Comparison of ENCODE assay signal across 22 cellular contexts in the genomic region with DNA sequence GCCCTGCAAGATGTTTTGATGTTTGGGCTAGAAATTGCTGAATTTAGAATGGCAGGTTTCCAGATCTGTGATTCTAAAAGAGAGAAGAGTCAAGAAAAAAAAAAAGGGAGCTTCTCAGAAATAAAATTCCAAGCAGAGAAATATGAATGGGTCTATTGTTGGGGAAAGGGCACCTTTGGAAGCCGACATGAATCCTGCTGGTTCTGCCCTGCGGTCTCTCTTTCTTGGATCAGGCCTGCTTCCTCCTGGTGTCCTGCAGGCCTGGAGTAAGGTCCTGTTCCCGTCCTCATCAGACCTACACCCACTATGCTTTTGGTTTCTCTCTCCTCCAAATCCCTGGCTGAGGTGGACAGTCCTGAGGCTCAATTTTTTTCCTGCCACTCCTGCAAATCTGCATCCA.
A peak's percentile ranks its signal among the peaks of the same experiment; 100 is the strongest.
DNase-seq lines count a peak whose midpoint lies in the region; ATAC-seq and TF ChIP-seq lines count a peak whose summit lies in the region.
"Had no signal": no experiment of that assay in that cellular context is flagged by ENCODE, and none has a peak within 500 bp of the region (broad histone marks: within the 10 kb centered on the region; RNA-seq: fewer than 3 reads in every experiment).

No MANE protein-coding gene starts in this region.

- H3K27me3 ChIP-seq in breast epithelium (no peaks in the 10 kb centered on the region), mammary epithelial cell (ENCODE audit: insufficient read depth, low read length) (no peaks in the 10 kb centered on the region)
- H3K27me3 ChIP-seq: BLaER1 had no signal

- H3K27ac ChIP-seq in breast epithelium: peak overlapping the region; percentile 52 to 84
- no peak overlapping the region for H3K27ac ChIP-seq in mammary epithelial cell (ENCODE audit: insufficient read depth, low read depth, low read length)
- H3K27ac ChIP-seq: 22Rv1, BLaER1, C4-2B, GM23248 had no signal

- peak overlapping the region; percentile 8 for H3K27ac Mint-ChIP-seq in dendritic cell treated with granulocyte-macrophage colony-stimulating factor and Interleukin-4, amounts not matched to agents 40 ng/mL and 50 ng/mL, for 4 days
- H3K27ac Mint-ChIP-seq: B cell; CD8-positive, alpha-beta T cell; H9 had no signal

- no peak for ATAC-seq in HG03095 (IDR thresholded peaks at IDR 0.05; ENCODE audit: unreplicated experiment)
- ATAC-seq: CD8-positive, alpha-beta T cell; GM12878; HCT116 had no signal

- H3K36me3 ChIP-seq in breast epithelium: no peaks in the 10 kb centered on the region
- no peaks in the 10 kb centered on the region for H3K36me3 ChIP-seq in mammary epithelial cell (ENCODE audit: insufficient read depth, low read length)
- H3K36me3 ChIP-seq: BLaER1 had no signal

- H3K9me3 ChIP-seq in breast epithelium (no peaks in the 10 kb centered on the region), mammary epithelial cell (replicated peaks; ENCODE audit: insufficient read depth, low read length) (no peaks in the 10 kb centered on the region)
- H3K9me3 ChIP-seq: BLaER1 had no signal

- intact Hi-C loops in breast epithelium (cut with DNase I; ENCODE audit: low total_unique reads) (no loop called here), mammary epithelial cell (cut with micrococcal nuclease) (no loop called here)
- intact Hi-C loops in dendritic cell treated with granulocyte-macrophage colony-stimulating factor and Interleukin-4, amounts not matched to agents 40 ng/mL and 50 ng/mL, for 4 days (cut with micrococcal nuclease): no loop called here

- no peaks in the 10 kb centered on the region for H3K4me1 Mint-ChIP-seq in dendritic cell treated with granulocyte-macrophage colony-stimulating factor and Interleukin-4, amounts not matched to agents 40 ng/mL and 50 ng/mL, for 4 days (ENCODE audit: low read depth)
- H3K4me1 Mint-ChIP-seq: B cell had no signal

- H3K9ac ChIP-seq in mammary epithelial cell (ENCODE audit: insufficient read depth, low read length): no peak overlapping the region
- H3K9ac ChIP-seq: BLaER1, GM23248 had no signal

- H3K4me3 Mint-ChIP-seq in dendritic cell treated with granulocyte-macrophage colony-stimulating factor and Interleukin-4, amounts not matched to agents 40 ng/mL and 50 ng/mL, for 4 days: no peak overlapping the region
- H3K4me3 Mint-ChIP-seq: B cell; CD4-positive, CD25-positive, alpha-beta regulatory T cell; CD8-positive, alpha-beta T cell; H9 had no signal

- H3K79me2 ChIP-seq in mammary epithelial cell (ENCODE audit: insufficient read depth, low read length): no peaks in the 10 kb centered on the region

- in situ Hi-C loops in mammary epithelial cell (cut with MboI; ENCODE audit: low sequenced_read_pairs in 2 of 2): no loop called here

- no peaks in the 10 kb centered on the region for H3K36me3 Mint-ChIP-seq in dendritic cell treated with granulocyte-macrophage colony-stimulating factor and Interleukin-4, amounts not matched to agents 40 ng/mL and 50 ng/mL, for 4 days (ENCODE audit: low read depth)
- H3K36me3 Mint-ChIP-seq: CD4-positive, CD25-positive, alpha-beta regulatory T cell; CD8-positive, alpha-beta T cell had no signal

- CTCF ChIA-PET in mammary epithelial cell (lab: Charles Lee; ENCODE audit: low non-redundant PET): no interaction called here

- H4K20me1 ChIP-seq in mammary epithelial cell (ENCODE audit: insufficient read depth, low read length): no peaks in the 10 kb centered on the region
- H4K20me1 ChIP-seq: BLaER1 had no signal

- H3K4me2 ChIP-seq in mammary epithelial cell (ENCODE audit: insufficient read depth, low read depth, low read length): no peak overlapping the region
- H3K4me2 ChIP-seq: BLaER1 had no signal

- no peak for TF ChIP-seq CTCF in breast epithelium (IDR thresholded peaks at IDR 0.05)
- TF ChIP-seq CTCF in mammary epithelial cell (conservative IDR thresholded peaks at IDR 0.05 in 1 of 2, IDR thresholded peaks at IDR 0.05 in 1 of 2; ENCODE audit: extremely low read depth in 1 of 2, insufficient read depth in 1 of 2, low read depth in 1 of 2, low read length in 2 of 2): no peak

- H3K4me1 ChIP-seq in breast epithelium (peaks cover 0 to 4% of the 10 kb centered on the region in 2 donors), mammary epithelial cell (ENCODE audit: insufficient read depth, low read length) (no peaks in the 10 kb centered on the region)
- H3K4me1 ChIP-seq: BLaER1 had no signal

- no peak overlapping the region for H3K4me3 ChIP-seq in breast epithelium
- no peak overlapping the region for H3K4me3 ChIP-seq in mammary epithelial cell (replicated peaks in 1 of 3; ENCODE audit: insufficient read depth in 1 of 3, low read depth in 2 of 3, low read length in 3 of 3)
- H3K4me3 ChIP-seq: BLaER1, GM12878, GM23248 had no signal

- DNase-seq in breast epithelium (ENCODE audit: low spot score in 2 of 2): peak in 1 of 2 donors; percentile 62
- no peak for DNase-seq in mammary epithelial cell
- peak; percentile 3 for DNase-seq in pons (ENCODE audit: low spot score)
- no peak for DNase-seq in amygdala (lab: John Stamatoyannopoulos, UW)
- no peak for DNase-seq in NCI-H1930 (lab: John Stamatoyannopoulos, UW)
- DNase-seq in NCI-H187 treated with DMSO at 0.1 percent for 48 hours (lab: John Stamatoyannopoulos, UW): no peak
- DNase-seq: CD4-positive, CD25-positive, alpha-beta regulatory T cell; DMS 273 treated with DMSO at 0.1 percent for 48 hours; DMS79; EL; GDM1; GM23248 had no signal

- H3K27me3 Mint-ChIP-seq in dendritic cell treated with granulocyte-macrophage colony-stimulating factor and Interleukin-4, amounts not matched to agents 40 ng/mL and 50 ng/mL, for 4 days: no peaks in the 10 kb centered on the region
- H3K27me3 Mint-ChIP-seq: B cell; CD4-positive, CD25-positive, alpha-beta regulatory T cell had no signal

- BruUV-seq in mammary epithelial cell (replicated peaks; lab: Mats Ljungman, UMichigan): no TSS peak

- 27% methylated on average over 2 of the region's 3 CpGs for WGBS in mammary epithelial cell (ENCODE audit: low coverage, missing lambda C conversion rate)

- TF ChIP-seq POLR2A in breast epithelium (IDR thresholded peaks at IDR 0.05): no peak

- no peak overlapping the region for H2AFZ ChIP-seq in mammary epithelial cell (ENCODE audit: low read depth, low read length)
- H2AFZ ChIP-seq: GM23248 had no signal

- dilution Hi-C loops in mammary epithelial cell (cut with HindIII; ENCODE audit: low sequenced_read_pairs): no loop called here

- H3K9me3 Mint-ChIP-seq in dendritic cell treated with granulocyte-macrophage colony-stimulating factor and Interleukin-4, amounts not matched to agents 40 ng/mL and 50 ng/mL, for 4 days: no peaks in the 10 kb centered on the region
- H3K9me3 Mint-ChIP-seq: CD8-positive, alpha-beta T cell; H9 had no signal
